In genomic region chr16:87956771-87957279, GRCh38 we compare ENCODE assay signal across 8 cellular contexts. TPM values are rescaled to one million over a fixed set of nuclear protein-coding genes. Genes with fewer than 3 reads are reported as not detected.
DNase-seq lines count a peak whose midpoint lies in the region; ATAC-seq and TF ChIP-seq lines count a peak whose summit lies in the region.

No MANE protein-coding gene starts in this region.

- intact Hi-C loops in activated CD4-positive, alpha-beta T cell treated with anti-CD3 and anti-CD28 coated beads, Interleukin-2, amount 10 ng/mL, durations not matched to agents 24 days and 14 days (cut with micrococcal nuclease) = loop anchor here (2.0 to 10.0 kb wide), 4 partner anchors 22 to 605 kb away; no protein-coding TSS in a partner anchor
- intact Hi-C loops in gastrocnemius medialis (cut with DNase I; ENCODE audit: low total_unique reads) = loop anchor here (10.0 kb wide), 1 partner anchor 1288 kb away; no protein-coding TSS in a partner anchor

- peak overlapping the region; percentile 93 for H3K4me3 Mint-ChIP-seq in activated CD4-positive, alpha-beta T cell treated with anti-CD3 and anti-CD28 coated beads, Interleukin-2, amount 10 ng/mL, durations not matched to agents 24 days and 14 days

- no peaks in the 10 kb centered on the region for H3K9me3 ChIP-seq in gastrocnemius medialis

- H3K27me3 ChIP-seq in gastrocnemius medialis = no peaks in the 10 kb centered on the region

- no peak for TF ChIP-seq CTCF in gastrocnemius medialis (IDR thresholded peaks at IDR 0.05 in 4 of 5, conservative IDR thresholded peaks at IDR 0.05 in 1 of 5)

- H3K4me1 ChIP-seq in gastrocnemius medialis = peaks cover 22 to 53% of the 10 kb centered on the region in 2 donors

- peak; percentile 33 for ATAC-seq in HG02678 (IDR thresholded peaks at IDR 0.05; ENCODE audit: unreplicated experiment)
- no peak for ATAC-seq in HG02571 (IDR thresholded peaks at IDR 0.05; ENCODE audit: unreplicated experiment)
- no peak for ATAC-seq in gastrocnemius medialis

- peaks cover 73% of the 10 kb centered on the region for H3K4me1 Mint-ChIP-seq in activated CD4-positive, alpha-beta T cell treated with anti-CD3 and anti-CD28 coated beads, Interleukin-2, amount 10 ng/mL, durations not matched to agents 24 days and 14 days

- H3K27ac Mint-ChIP-seq in activated CD4-positive, alpha-beta T cell treated with anti-CD3 and anti-CD28 coated beads, Interleukin-2, amount 10 ng/mL, durations not matched to agents 24 days and 14 days = peak overlapping the region; percentile 99

- peaks cover 0 to 3% of the 10 kb centered on the region in 2 donors for H3K36me3 ChIP-seq in gastrocnemius medialis

- in situ Hi-C loops in gastrocnemius medialis (cut with MboI; ENCODE audit: low sequenced_read_pairs in 4 of 4) = no loop called here

- H3K4me3 ChIP-seq in gastrocnemius medialis = no peak overlapping the region

- no peaks in the 10 kb centered on the region for H3K9me3 Mint-ChIP-seq in activated CD4-positive, alpha-beta T cell treated with anti-CD3 and anti-CD28 coated beads, Interleukin-2, amount 10 ng/mL, durations not matched to agents 24 days and 14 days

- peaks cover 37% of the 10 kb centered on the region for H3K36me3 Mint-ChIP-seq in activated CD4-positive, alpha-beta T cell treated with anti-CD3 and anti-CD28 coated beads, Interleukin-2, amount 10 ng/mL, durations not matched to agents 24 days and 14 days (ENCODE audit: low read depth)

- DNase-seq in EL (peak; percentile 32), fibroblast of the conjunctiva (ENCODE audit: low read depth) (peak; percentile 68), gastrocnemius medialis (no peak), NCI-H2029 treated with DMSO at 0.1 percent for 48 hours (lab: John Stamatoyannopoulos, UW) (no peak)
- DNase-seq in activated CD4-positive, alpha-beta T cell treated with anti-CD3 and anti-CD28 coated beads, Interleukin-2, amount 10 ng/mL, durations not matched to agents 24 days and 14 days = peak; percentile 87
- DNase-seq in stimulated activated CD4-positive, alpha-beta T cell treated with anti-CD3 and anti-CD28 coated beads, Interleukin-15, amount 100 ng/mL, for 24 hours = peak; percentile 67

- TF ChIP-seq POLR2A in gastrocnemius medialis (IDR thresholded peaks at IDR 0.05) = no peak

- no peaks in the 10 kb centered on the region for H3K27me3 Mint-ChIP-seq in activated CD4-positive, alpha-beta T cell treated with anti-CD3 and anti-CD28 coated beads, Interleukin-2, amount 10 ng/mL, durations not matched to agents 24 days and 14 days

- peak overlapping the region in 2 of 4 donors; percentile 1 to 39 for H3K27ac ChIP-seq in gastrocnemius medialis

RNA-seq across cellular contexts. Expression of gene BANP, which starts 5.6 kb away (rescaled TPM):
- 36.8 and 44.9 TPM in 2 replicates for total RNA-seq in activated CD4-positive, alpha-beta T cell treated with anti-CD3 and anti-CD28 coated beads, Interleukin-2, amount 10 ng/mL, durations not matched to agents 24 days and 14 days
- 10 to 100 TPM in 3 of 4 donors, 1 to 10 TPM in 1; 7.0 to 20.6 (median 16.1) TPM for total RNA-seq in gastrocnemius medialis

RNA-seq across cellular contexts. Expression of gene CA5A, which starts 20.5 kb away (rescaled TPM):
- not detected in 2 replicates for total RNA-seq in activated CD4-positive, alpha-beta T cell treated with anti-CD3 and anti-CD28 coated beads, Interleukin-2, amount 10 ng/mL, durations not matched to agents 24 days and 14 days
- total RNA-seq in gastrocnemius medialis = not detected

Comparison
In these comparisons a context has a peak if more than half of its experiments do, and no peak if none do; other contexts are left out.
1. DNase-seq: peak in EL (single experiment), activated CD4-positive, alpha-beta T cell treated with anti-CD3 and anti-CD28 coated beads, Interleukin-2, amount 10 ng/mL, durations not matched to agents 24 days and 14 days (single experiment), fibroblast of the conjunctiva (single experiment) and stimulated activated CD4-positive, alpha-beta T cell treated with anti-CD3 and anti-CD28 coated beads, Interleukin-15, amount 100 ng/mL, for 24 hours (single experiment); none in gastrocnemius medialis (0 of 2) and NCI-H2029 treated with DMSO at 0.1 percent for 48 hours (single experiment).